16 cellular contexts compared by ENCODE assay signal in the genomic region with DNA sequence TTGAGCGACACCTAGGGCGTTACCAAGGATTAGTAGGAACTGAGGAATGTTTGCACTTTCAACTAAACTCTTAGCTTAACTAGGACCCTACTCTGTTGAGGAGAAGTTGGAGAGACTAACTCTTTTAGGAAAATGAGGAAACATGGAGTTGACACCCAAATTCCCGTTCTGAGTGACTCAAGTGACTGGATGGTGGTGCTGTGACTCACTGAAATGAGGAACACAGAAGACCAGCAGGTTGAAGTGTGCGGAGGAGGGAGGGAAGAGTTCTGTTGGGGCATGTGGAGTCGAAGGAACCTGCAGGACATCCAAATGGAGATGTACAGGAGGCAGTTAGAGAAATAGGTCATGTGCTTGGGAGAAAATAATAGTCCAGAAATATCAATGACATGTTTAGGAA. TPM values are rescaled to one million over a fixed set of nuclear protein-coding genes. Genes with fewer than 3 reads are reported as not detected.
A peak's percentile ranks its signal among the peaks of the same experiment; 100 is the strongest.
DNase-seq lines count a peak whose midpoint lies in the region; ATAC-seq, FAIRE-seq and TF ChIP-seq lines count a peak whose summit lies in the region.
"Had no signal": no experiment of that assay in that cellular context is flagged by ENCODE, and none has a peak within 500 bp of the region (broad histone marks: within the 10 kb centered on the region; RNA-seq: fewer than 3 reads in every experiment).

No MANE protein-coding gene starts in this region.

- H3K9me2 ChIP-seq in GM23248 (ENCODE audit: insufficient read depth), result no peaks in the 10 kb centered on the region
- H3K9me2 ChIP-seq: SK-N-SH had no signal

- no peak overlapping the region for H3K27ac ChIP-seq in GM23248
- H3K27ac ChIP-seq in RWPE1, result no peak overlapping the region
- H3K27ac ChIP-seq in epithelial cell of prostate, result peak overlapping the region; percentile 40
- H3K27ac ChIP-seq in kidney (ENCODE audit: low read depth in 2 of 2, low read length in 2 of 2), result no peak overlapping the region

- peak overlapping the region; percentile 70 for H3K27ac Mint-ChIP-seq in neural crest cell (ENCODE audit: unreplicated experiment)
- no peak overlapping the region for H3K27ac Mint-ChIP-seq in activated CD8-positive, alpha-beta T cell treated with anti-CD3 and anti-CD28 coated beads for 36 hours
- H3K27ac Mint-ChIP-seq: B cell had no signal

- H3K79me2 ChIP-seq in GM23248 (ENCODE audit: insufficient read depth), result no peaks in the 10 kb centered on the region

- ATAC-seq in GM21526 (IDR thresholded peaks at IDR 0.05; ENCODE audit: low FRiP score, unreplicated experiment), result no peak
- ATAC-seq in activated CD8-positive, alpha-beta T cell treated with anti-CD3 and anti-CD28 coated beads for 36 hours, result no peak

- no peaks in the 10 kb centered on the region for H3K27me3 Mint-ChIP-seq in neural crest cell (ENCODE audit: low read depth)
- H3K27me3 Mint-ChIP-seq in activated CD8-positive, alpha-beta T cell treated with anti-CD3 and anti-CD28 coated beads for 36 hours, result no peaks in the 10 kb centered on the region
- H3K27me3 Mint-ChIP-seq: B cell had no signal

- H3K27me3 ChIP-seq in GM23248 (replicated peaks; ENCODE audit: insufficient read depth), result no peaks in the 10 kb centered on the region

- DNase-seq in GM23248 (peak; percentile 29), RWPE1 (ENCODE audit: low spot score) (peak; percentile 68), epithelial cell of prostate (ENCODE audit: low read depth, low spot score) (peak; percentile 27), neural crest cell (ENCODE audit: low read depth, low spot score) (no peak), kidney (no peak)
- no peak for DNase-seq in activated CD8-positive, alpha-beta T cell treated with anti-CD3 and anti-CD28 coated beads for 36 hours
- DNase-seq: CD8-positive, alpha-beta memory T cell; NCI-H1436 treated with DMSO at 0.1 percent for 48 hours; NCI-H2081 treated with DMSO at 0.1 percent for 48 hours; NCI-H226; NCI-H526 treated with DMSO at 0.1 percent for 48 hours; Right ventricle myocardium superior; SK-N-SH had no signal

- H3K9me3 Mint-ChIP-seq in neural crest cell, result no peaks in the 10 kb centered on the region
- no peaks in the 10 kb centered on the region for H3K9me3 Mint-ChIP-seq in activated CD8-positive, alpha-beta T cell treated with anti-CD3 and anti-CD28 coated beads for 36 hours
- H3K9me3 Mint-ChIP-seq: CD8-positive, alpha-beta memory T cell had no signal

- intact Hi-C loops in kidney (cut with DNase I), result no loop called here
- intact Hi-C loops in activated CD8-positive, alpha-beta T cell treated with anti-CD3 and anti-CD28 coated beads for 36 hours (cut with micrococcal nuclease), result no loop called here

- no peak overlapping the region for H3K4me2 ChIP-seq in GM23248 (ENCODE audit: unreplicated experiment)
- H3K4me2 ChIP-seq: SK-N-SH had no signal

- H3K36me3 ChIP-seq in GM23248 (ENCODE audit: low read depth), result peaks cover 6% of the 10 kb centered on the region; the same call in 1 of the 2 replicates
- H3K36me3 ChIP-seq in kidney (ENCODE audit: control insufficient read depth in 1 of 2, insufficient read depth in 2 of 2, low read length in 2 of 2), result peaks cover 6 to 14% of the 10 kb centered on the region in 2 donors

- H3K9ac ChIP-seq in GM23248 (no peak overlapping the region), kidney (ENCODE audit: low read length in 2 of 2) (no peak overlapping the region)
- H3K9ac ChIP-seq: SK-N-SH had no signal

- TF ChIP-seq CTCF in RWPE1 (conservative IDR thresholded peaks at IDR 0.05; ENCODE audit: low read depth) (no peak), neural crest cell (conservative IDR thresholded peaks at IDR 0.05) (no peak), kidney (IDR thresholded peaks at IDR 0.05; ENCODE audit: borderline replicate concordance, extremely low read depth, insufficient read depth) (no peak)
- no peak for TF ChIP-seq CTCF in activated CD8-positive, alpha-beta T cell treated with anti-CD3 and anti-CD28 coated beads for 36 hours (IDR thresholded peaks at IDR 0.05)

- H3K4me1 ChIP-seq in GM23248 (ENCODE audit: insufficient read depth) (no peaks in the 10 kb centered on the region), kidney (ENCODE audit: control insufficient read depth in 1 of 2, insufficient read depth in 1 of 2, low read depth in 1 of 2, low read length in 2 of 2) (no peaks in the 10 kb centered on the region)
- H3K4me1 ChIP-seq: HAP-1 had no signal

- H2AFZ ChIP-seq in GM23248, result no peak overlapping the region

- no peak overlapping the region for H3K4me3 Mint-ChIP-seq in neural crest cell
- H3K4me3 Mint-ChIP-seq in activated CD8-positive, alpha-beta T cell treated with anti-CD3 and anti-CD28 coated beads for 36 hours, result no peak overlapping the region
- H3K4me3 Mint-ChIP-seq: B cell; CD8-positive, alpha-beta memory T cell had no signal

- H3F3A ChIP-seq in GM23248 (ENCODE audit: insufficient read depth), result no peaks in the 10 kb centered on the region

- no peaks in the 10 kb centered on the region for H3K9me3 ChIP-seq in GM23248 (ENCODE audit: low read depth)
- no peaks in the 10 kb centered on the region for H3K9me3 ChIP-seq in kidney (ENCODE audit: control insufficient read depth in 1 of 2, low read length in 2 of 2)
- H3K9me3 ChIP-seq: HAP-1, SK-N-SH had no signal

- FAIRE-seq in kidney (lab: Jason Lieb, UNC), result no peak

- H3K4me3 ChIP-seq in GM23248 (no peak overlapping the region), kidney (ENCODE audit: low read length in 2 of 2) (no peak overlapping the region)
- H3K4me3 ChIP-seq: HAP-1 had no signal

- H4K20me1 ChIP-seq in GM23248 (ENCODE audit: insufficient read depth), result no peaks in the 10 kb centered on the region

- peaks cover 13% of the 10 kb centered on the region for H3K36me3 Mint-ChIP-seq in neural crest cell (ENCODE audit: low read depth)
- peaks cover 22% of the 10 kb centered on the region for H3K36me3 Mint-ChIP-seq in activated CD8-positive, alpha-beta T cell treated with anti-CD3 and anti-CD28 coated beads for 36 hours (ENCODE audit: low read depth)

- CTCF ChIA-PET in RWPE1 (lab: Yijun Ruan, JAX), result interaction anchor here (0.6 kb wide), 1 partner anchor 159 kb away, joined by 4 read pairs; no protein-coding TSS in a partner anchor
- CTCF ChIA-PET in activated CD8-positive, alpha-beta T cell treated with anti-CD3 and anti-CD28 coated beads for 36 hours (lab: Charles Lee), result no interaction called here

- peaks cover 4% of the 10 kb centered on the region for H3K4me1 Mint-ChIP-seq in neural crest cell
- peaks cover 7% of the 10 kb centered on the region for H3K4me1 Mint-ChIP-seq in activated CD8-positive, alpha-beta T cell treated with anti-CD3 and anti-CD28 coated beads for 36 hours (ENCODE audit: low read depth)
- H3K4me1 Mint-ChIP-seq: B cell had no signal

- in situ Hi-C loops in GM23248 (cut with MboI), result no loop called here

- POLR2A ChIA-PET in RWPE1 (lab: Yijun Ruan, JAX; ENCODE audit: low non-redundant PET), result no interaction called here
- POLR2A ChIA-PET in activated CD8-positive, alpha-beta T cell treated with anti-CD3 and anti-CD28 coated beads for 36 hours (lab: Charles Lee), result no interaction called here

- 91 to 92% methylated on average over 5 of the region's 5 CpGs for WGBS in GM23248 (ENCODE audit: low coverage in 1 of 2, low lambda C conversion rate in 2 of 2, missing lambda C conversion rate in 2 of 2), 2 experiments

RNA-seq across cellular contexts. Expression of gene HEXB, which starts 8.1 kb away (rescaled TPM):
- 106 and 109 TPM in 2 replicates for total RNA-seq in GM23248 (2014; rRNA removed; shearing (Covaris generic))
- polyA plus RNA-seq in GM23248 (2016; fragmentation: Nextera tagmentation; extraction: Ambion mirVana) (127 TPM in 2 replicates), kidney (ENCODE audit: insufficient read depth, low read depth, low replicate concordance) (184 TPM)
- total RNA-seq in neural crest cell (50.8 and 54.3 TPM in 2 replicates), kidney (113 TPM)
- total RNA-seq in activated CD8-positive, alpha-beta T cell treated with anti-CD3 and anti-CD28 coated beads for 36 hours, result 10 to 100 TPM; 46.2 to 49.1 TPM

RNA-seq across cellular contexts. Expression of gene ENC1, which starts 52.6 kb away (rescaled TPM):
- 15.3 and 18.5 TPM in 2 replicates for total RNA-seq in GM23248 (2014; rRNA removed; shearing (Covaris generic))
- polyA plus RNA-seq in GM23248 (2016; fragmentation: Nextera tagmentation; extraction: Ambion mirVana) (14.6 and 15.8 TPM in 2 replicates), kidney (ENCODE audit: insufficient read depth, low read depth, low replicate concordance) (5.3 TPM)
- total RNA-seq in neural crest cell (130 and 135 TPM in 2 replicates), kidney (7.5 TPM)
- under 1 TPM; 0.16 to 0.60 TPM for total RNA-seq in activated CD8-positive, alpha-beta T cell treated with anti-CD3 and anti-CD28 coated beads for 36 hours

Comparison
In these comparisons a context has a peak if more than half of its experiments do, and no peak if none do; other contexts are left out.
1. DNase-seq: peak in GM23248 (single experiment), RWPE1 (single experiment) and epithelial cell of prostate (single experiment); none in neural crest cell (single experiment), kidney (single experiment) and activated CD8-positive, alpha-beta T cell treated with anti-CD3 and anti-CD28 coated beads for 36 hours (single experiment).